In genomic region chr11:28836285-28837081, GRCh38 we compare ENCODE assay signal across 11 cellular contexts.
DNase-seq lines count a peak whose midpoint lies in the region; ATAC-seq, FAIRE-seq and TF ChIP-seq lines count a peak whose summit lies in the region.
"Had no signal": no experiment of that assay in that cellular context is flagged by ENCODE, and none has a peak within 500 bp of the region (broad histone marks: within the 10 kb centered on the region; RNA-seq: fewer than 3 reads in every experiment).

No MANE protein-coding gene starts in this region.

- H3K27ac ChIP-seq in ACC112 (ENCODE audit: low read depth, low read length): peak overlapping the region; percentile 99
- peak overlapping the region; percentile 40 for H3K27ac ChIP-seq in keratinocyte (ENCODE audit: control insufficient read depth, insufficient read depth, low read length)

- no peaks in the 10 kb centered on the region for H3K27me3 ChIP-seq in ACC112 (ENCODE audit: insufficient read depth, low read length)
- no peaks in the 10 kb centered on the region for H3K27me3 ChIP-seq in keratinocyte (ENCODE audit: control insufficient read depth, extremely low read depth, insufficient read depth, low read length)

- TF ChIP-seq CTCF in keratinocyte (optimal IDR thresholded peaks at IDR 0.05 in 1 of 3, IDR thresholded peaks at IDR 0.05 in 1 of 3, conservative IDR thresholded peaks at IDR 0.05 in 1 of 3; ENCODE audit: extremely low read depth in 1 of 3, insufficient read depth in 2 of 3, low read length in 3 of 3): no peak

- intact Hi-C loops in posterior vena cava (cut with DNase I): no loop called here

- H3K4me1 Mint-ChIP-seq in activated T-helper 17 cell treated with anti-CD3 and anti-CD28 coated beads, Interleukin-2, amount 50 U/mL, for 72 hours: no peaks in the 10 kb centered on the region

- H3K4me2 ChIP-seq in keratinocyte (ENCODE audit: control insufficient read depth, extremely low read depth, insufficient read depth, low read depth, low read length): no peak overlapping the region

- FAIRE-seq in keratinocyte (lab: Jason Lieb, UNC): peak; percentile 23

- H3K79me2 ChIP-seq in ACC112 (ENCODE audit: control insufficient read depth, insufficient read depth, low read length, unreplicated experiment): peaks cover 6% of the 10 kb centered on the region
- H3K79me2 ChIP-seq in keratinocyte (ENCODE audit: control insufficient read depth, insufficient read depth, low read length): no peaks in the 10 kb centered on the region

- H3K4me1 ChIP-seq in ACC112 (ENCODE audit: control insufficient read depth, insufficient read depth, low read length, unreplicated experiment) (peaks cover 77% of the 10 kb centered on the region), keratinocyte (ENCODE audit: control insufficient read depth, extremely low read depth, insufficient read depth, low read length) (peaks cover 8% of the 10 kb centered on the region)

- DNase-seq in HS-27A (ENCODE audit: low read depth) (peak; percentile 98), amniotic epithelial cell (ENCODE audit: low read depth) (peak; percentile 99), keratinocyte (ENCODE audit: low read depth, low spot score) (peak; percentile 9), posterior vena cava (ENCODE audit: low spot score) (no peak), SK-N-DZ (ENCODE audit: low spot score) (no peak)
- DNase-seq: Kasumi-1; stimulated activated CD4-positive, alpha-beta T cell treated with anti-CD3 and anti-CD28 coated beads, Interleukin-2, amount 100 ng/mL, for 48 hours had no signal

- no peaks in the 10 kb centered on the region for H4K20me1 ChIP-seq in keratinocyte (ENCODE audit: control insufficient read depth, extremely low read depth, insufficient read depth, low read length)

- H3K9me3 Mint-ChIP-seq in activated T-helper 17 cell treated with anti-CD3 and anti-CD28 coated beads, Interleukin-2, amount 50 U/mL, for 72 hours: peaks cover 13% of the 10 kb centered on the region

- H3K27me3 Mint-ChIP-seq in activated T-helper 17 cell treated with anti-CD3 and anti-CD28 coated beads, Interleukin-2, amount 50 U/mL, for 72 hours: no peaks in the 10 kb centered on the region

- H3K4me3 ChIP-seq in ACC112 (ENCODE audit: low read depth, low read length): peak overlapping the region; percentile 19; the same call in 1 of the 2 replicates
- H3K4me3 ChIP-seq in keratinocyte (ENCODE audit: control insufficient read depth in 2 of 3, extremely low read depth in 1 of 3, insufficient read depth in 2 of 3, low read depth in 1 of 3, low read length in 3 of 3): no peak overlapping the region

- no peak overlapping the region for H3K4me3 Mint-ChIP-seq in activated T-helper 17 cell treated with anti-CD3 and anti-CD28 coated beads, Interleukin-2, amount 50 U/mL, for 72 hours

- peaks cover 2% of the 10 kb centered on the region; the same call in 1 of the 2 replicates for H3K36me3 ChIP-seq in ACC112 (ENCODE audit: insufficient read depth, low read length)
- H3K36me3 ChIP-seq in keratinocyte (ENCODE audit: control insufficient read depth in 2 of 2, extremely low read depth in 1 of 2, insufficient read depth in 2 of 2, low read length in 2 of 2): no peaks in the 10 kb centered on the region

- H3K9ac ChIP-seq in keratinocyte (ENCODE audit: control insufficient read depth, extremely low read depth, insufficient read depth, low read length): no peak overlapping the region

- H3K9me1 ChIP-seq in keratinocyte (ENCODE audit: control insufficient read depth, extremely low read depth, insufficient read depth, low read length): no peaks in the 10 kb centered on the region

- no peak overlapping the region for H2AFZ ChIP-seq in ACC112 (ENCODE audit: low read length, unreplicated experiment)
- peak overlapping the region; percentile 9 for H2AFZ ChIP-seq in keratinocyte (ENCODE audit: control insufficient read depth, low read length)

- no peak overlapping the region for H3K27ac Mint-ChIP-seq in activated T-helper 17 cell treated with anti-CD3 and anti-CD28 coated beads, Interleukin-2, amount 50 U/mL, for 72 hours

- dilution Hi-C loops in keratinocyte (cut with MboI; ENCODE audit: extremely low pct_ligation_motif_present, low sequenced_read_pairs): no loop called here

- no peak for ATAC-seq in activated T-helper 17 cell treated with anti-CD3 and anti-CD28 coated beads, Interleukin-2, amount 50 U/mL, for 72 hours (replicated peaks)
- no peak for ATAC-seq in HG03565 (IDR thresholded peaks at IDR 0.05; ENCODE audit: unreplicated experiment)
- ATAC-seq: Right ventricle myocardium inferior had no signal

- no peaks in the 10 kb centered on the region for H3K9me3 ChIP-seq in keratinocyte (ENCODE audit: control insufficient read depth, low read depth, low read length)

- H3K36me3 Mint-ChIP-seq in activated T-helper 17 cell treated with anti-CD3 and anti-CD28 coated beads, Interleukin-2, amount 50 U/mL, for 72 hours (ENCODE audit: low read depth): no peaks in the 10 kb centered on the region

Comparison
In these comparisons a context has a peak if more than half of its experiments do, and no peak if none do; other contexts are left out.
1. DNase-seq: peak in HS-27A (single experiment), amniotic epithelial cell (single experiment) and keratinocyte (single experiment); none in posterior vena cava (single experiment) and SK-N-DZ (single experiment).